In genomic region chr17:80855968-80856862, GRCh38 we compare ENCODE assay signal across 1 cellular context.
TF ChIP-seq lines count a peak whose summit lies in the region.

No MANE protein-coding gene starts in this region.

TF ChIP-seq in HCT116, 20 proteins besides CTCF, POLR2A, EP300 and RAD21 (continued from another document):
- no peak for TF ChIP-seq REST (IDR thresholded peaks at IDR 0.05; ENCODE audit: low read depth)
- TF ChIP-seq MAX (IDR thresholded peaks at IDR 0.05): peak; percentile 93; the same call in 1 of the 2 replicates
- peak; percentile 42 for TF ChIP-seq YY1 (IDR thresholded peaks at IDR 0.05; ENCODE audit: extremely low read depth, insufficient replicate concordance, low read depth, low read length)
